In genomic region chr6:38427492-38428210, GRCh38 we compare ENCODE assay signal across 12 cellular contexts.
A peak's percentile ranks its signal among the peaks of the same experiment; 100 is the strongest.
DNase-seq lines count a peak whose midpoint lies in the region; ATAC-seq lines count a peak whose summit lies in the region.
"Had no signal": no experiment of that assay in that cellular context is flagged by ENCODE, and none has a peak within 500 bp of the region (broad histone marks: within the 10 kb centered on the region; RNA-seq: fewer than 3 reads in every experiment).

No MANE protein-coding gene starts in this region.

- DNase-seq in NCI-H526 treated with DMSO at 0.1 percent for 48 hours (lab: John Stamatoyannopoulos, UW) (peak; percentile 81), naive B cell (peak; percentile 54), NCI-H1436 (lab: John Stamatoyannopoulos, UW) (no peak)
- no peak for DNase-seq in stimulated activated CD4-positive, alpha-beta T cell treated with anti-CD3 and anti-CD28 coated beads, Interleukin-1b, Interleukin-23, amount 100 ng/mL, for 48 hours
- DNase-seq in activated T-helper 1 cell treated with anti-CD3 and anti-CD28 coated beads, Interleukin-12 subunit alpha, Interleukin-12 subunit beta, Interleukin-2, Interleukin-4 antibody, amounts not matched to agents 30 ng/mL and 10 ng/mL and 1 ng/mL, durations not matched to agents 14 hours and 24 hours and 36 hours (ENCODE audit: low spot score) = no peak
- DNase-seq: activated CD4-positive, alpha-beta T cell treated with anti-CD3 and anti-CD28 coated beads, Interleukin-2, amount 50 U/mL, for 1 hour; CD4-positive, alpha-beta memory T cell; NCI-H774; stimulated activated CD4-positive, alpha-beta T cell treated with anti-CD3 and anti-CD28 coated beads, Interleukin-4, amount 100 ng/mL, for 1 hour had no signal

- no peaks in the 10 kb centered on the region for H3K27me3 Mint-ChIP-seq in naive B cell
- no peaks in the 10 kb centered on the region for H3K27me3 Mint-ChIP-seq in activated T-helper 1 cell treated with anti-CD3 and anti-CD28 coated beads, Interleukin-12 subunit alpha, Interleukin-12 subunit beta, Interleukin-2, Interleukin-4 antibody, amounts not matched to agents 30 ng/mL and 10 ng/mL and 1 ng/mL, durations not matched to agents 14 hours and 24 hours and 36 hours (ENCODE audit: insufficient read depth)
- H3K27me3 Mint-ChIP-seq: CD4-positive, alpha-beta memory T cell had no signal

- ATAC-seq in GM19035 (IDR thresholded peaks at IDR 0.05; ENCODE audit: unreplicated experiment) = peak; percentile 77
- ATAC-seq in HG02870 (IDR thresholded peaks at IDR 0.05; ENCODE audit: unreplicated experiment) = peak; percentile 78
- peak; percentile 99 for ATAC-seq in naive B cell (ENCODE audit: low read depth in 2 of 2)
- ATAC-seq in GM21723 (IDR thresholded peaks at IDR 0.05; ENCODE audit: unreplicated experiment) = no peak

- H3K9me3 Mint-ChIP-seq in naive B cell = peaks cover 0 to 16% (median 4%) of the 10 kb centered on the region in 7 donors
- no peaks in the 10 kb centered on the region for H3K9me3 Mint-ChIP-seq in activated T-helper 1 cell treated with anti-CD3 and anti-CD28 coated beads, Interleukin-12 subunit alpha, Interleukin-12 subunit beta, Interleukin-2, Interleukin-4 antibody, amounts not matched to agents 30 ng/mL and 10 ng/mL and 1 ng/mL, durations not matched to agents 14 hours and 24 hours and 36 hours

- H3K36me3 Mint-ChIP-seq in naive B cell = peaks cover 9 to 10% of the 10 kb centered on the region in 2 donors
- no peaks in the 10 kb centered on the region for H3K36me3 Mint-ChIP-seq in activated T-helper 1 cell treated with anti-CD3 and anti-CD28 coated beads, Interleukin-12 subunit alpha, Interleukin-12 subunit beta, Interleukin-2, Interleukin-4 antibody, amounts not matched to agents 30 ng/mL and 10 ng/mL and 1 ng/mL, durations not matched to agents 14 hours and 24 hours and 36 hours (ENCODE audit: low read depth)

- peak overlapping the region in 5 of 6 donors; percentile 70 to 86 (median 80) for H3K27ac Mint-ChIP-seq in naive B cell
- no peak overlapping the region for H3K27ac Mint-ChIP-seq in activated T-helper 1 cell treated with anti-CD3 and anti-CD28 coated beads, Interleukin-12 subunit alpha, Interleukin-12 subunit beta, Interleukin-2, Interleukin-4 antibody, amounts not matched to agents 30 ng/mL and 10 ng/mL and 1 ng/mL, durations not matched to agents 14 hours and 24 hours and 36 hours

- H3K4me3 Mint-ChIP-seq in naive B cell = peak overlapping the region in 7 of 8 donors; percentile 40 to 88 (median 67)
- H3K4me3 Mint-ChIP-seq in activated T-helper 1 cell treated with anti-CD3 and anti-CD28 coated beads, Interleukin-12 subunit alpha, Interleukin-12 subunit beta, Interleukin-2, Interleukin-4 antibody, amounts not matched to agents 30 ng/mL and 10 ng/mL and 1 ng/mL, durations not matched to agents 14 hours and 24 hours and 36 hours = no peak overlapping the region
- H3K4me3 Mint-ChIP-seq: CD4-positive, alpha-beta memory T cell had no signal

- intact Hi-C loops in activated T-helper 1 cell treated with anti-CD3 and anti-CD28 coated beads, Interleukin-12 subunit alpha, Interleukin-12 subunit beta, Interleukin-2, Interleukin-4 antibody, amounts not matched to agents 30 ng/mL and 10 ng/mL and 1 ng/mL, durations not matched to agents 14 hours and 24 hours and 36 hours (cut with micrococcal nuclease) = no loop called here

- peaks cover 24 to 48% (median 35%) of the 10 kb centered on the region in 3 donors for H3K4me1 Mint-ChIP-seq in naive B cell
- H3K4me1 Mint-ChIP-seq in activated T-helper 1 cell treated with anti-CD3 and anti-CD28 coated beads, Interleukin-12 subunit alpha, Interleukin-12 subunit beta, Interleukin-2, Interleukin-4 antibody, amounts not matched to agents 30 ng/mL and 10 ng/mL and 1 ng/mL, durations not matched to agents 14 hours and 24 hours and 36 hours (ENCODE audit: low read depth) = no peaks in the 10 kb centered on the region

Comparison
In these comparisons a context has a peak if more than half of its experiments do, and no peak if none do; other contexts are left out.
1. DNase-seq: peak in NCI-H526 treated with DMSO at 0.1 percent for 48 hours (single experiment) and naive B cell (single experiment); none in NCI-H1436 (single experiment), stimulated activated CD4-positive, alpha-beta T cell treated with anti-CD3 and anti-CD28 coated beads, Interleukin-1b, Interleukin-23, amount 100 ng/mL, for 48 hours (single experiment) and activated T-helper 1 cell treated with anti-CD3 and anti-CD28 coated beads, Interleukin-12 subunit alpha, Interleukin-12 subunit beta, Interleukin-2, Interleukin-4 antibody, amounts not matched to agents 30 ng/mL and 10 ng/mL and 1 ng/mL, durations not matched to agents 14 hours and 24 hours and 36 hours (single experiment).